ENCODE assay signal across 8 cellular contexts in the genomic region with DNA sequence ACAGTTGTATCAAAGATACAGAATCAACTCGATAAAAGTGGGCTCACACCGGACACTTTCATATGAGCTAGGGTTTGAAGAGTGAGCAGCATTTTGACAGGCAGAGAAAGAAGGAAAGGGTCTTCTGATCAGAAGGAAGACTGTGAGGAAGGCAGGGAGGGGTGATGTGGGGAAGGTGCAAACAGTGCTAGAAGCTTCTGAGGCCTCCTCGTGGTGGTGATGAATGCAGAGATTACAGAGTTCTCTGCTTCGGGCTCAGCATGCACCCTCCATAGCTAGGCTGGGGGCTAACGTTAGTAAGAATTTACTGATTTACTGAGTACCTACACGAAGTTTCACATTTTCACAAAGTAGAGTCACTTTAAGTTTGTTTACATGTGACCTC. TPM values are rescaled to one million over a fixed set of nuclear protein-coding genes. Genes with fewer than 3 reads are reported as not detected.
DNase-seq lines count a peak whose midpoint lies in the region; ATAC-seq, FAIRE-seq and TF ChIP-seq lines count a peak whose summit lies in the region.
"Not testable (repeated sequence)": the region's sequence is repeated elsewhere in the genome, so short reads cannot be mapped to it uniquely, and the experiment has no call there.

No MANE protein-coding gene starts in this region.

- SMC1A ChIA-PET in GM12878 (lab: Charles Lee; ENCODE audit: uncharacterized antibody, unreplicated experiment): interaction anchor here (0.9 to 2.7 kb wide), 3 partner anchors 12 to 54 kb away, joined by 3 to 9 read pairs (median 5); a partner anchor contains a TSS

- RAD21 ChIA-PET in GM12878 (lab: Charles Lee; ENCODE audit: unreplicated experiment): interaction anchor here (2.4 kb wide), 1 partner anchor 152 kb away, joined by 7 read pairs; no protein-coding TSS in a partner anchor

- H3K9me3 Mint-ChIP-seq in nephron progenitor cell: not testable (repeated sequence)

- not testable (repeated sequence) for TF ChIP-seq POLR2A in GM12878 (IDR thresholded peaks at IDR 0.05; ENCODE audit: low read depth, low read length); transverse colon (IDR thresholded peaks at IDR 0.05)

- CTCF ChIA-PET in GM12878 (lab: Yijun Ruan, JAX): interaction anchor here (2.8 kb wide), 1 partner anchor 29 kb away, joined by 13 read pairs; no protein-coding TSS in a partner anchor

- FAIRE-seq in GM12878 (lab: Jason Lieb, UNC): not testable (repeated sequence)

- H3K27ac Mint-ChIP-seq in nephron progenitor cell: peak overlapping the region; percentile 66

- 25% methylated on average over 4 of the region's 6 CpGs for whole genome bisulfite sequencing in GM12878 (ENCODE audit: insufficient coverage, insufficient replicate concordance, low lambda C conversion rate, missing lambda C conversion rate)
- WGBS in heart right ventricle, 2 donors: 1 to 7% methylated on average over 5 to 6 of the region's 6 CpGs
- 7% methylated on average over 6 of the region's 6 CpGs; no CpG with 5 or more reads in 1 of the 2 donors for WGBS in transverse colon (ENCODE audit: low coverage in 1 of 2), 2 donors

- peak; percentile 22 for ATAC-seq in GM21786 (IDR thresholded peaks at IDR 0.05; ENCODE audit: unreplicated experiment)
- peak; percentile 23 for ATAC-seq in HG03442 (IDR thresholded peaks at IDR 0.05; ENCODE audit: unreplicated experiment)
- ATAC-seq in GM12878: peak; percentile 43
- ATAC-seq in heart right ventricle: peak in 6 of 8 donors; percentile 15 to 52 (median 34)

- POLR2A ChIA-PET in GM12878 (lab: Charles Lee): interaction anchor here (0.8 to 3.4 kb wide), 2 partner anchors 18 to 53 kb away, joined by 3 to 21 read pairs; a partner anchor contains a TSS

- peaks cover 23% of the 10 kb centered on the region for H3K36me3 Mint-ChIP-seq in nephron progenitor cell (ENCODE audit: low read depth)

- H3K4me1 Mint-ChIP-seq in nephron progenitor cell: peaks cover 56% of the 10 kb centered on the region

- H3K36me3 ChIP-seq in SK-N-MC (ENCODE audit: insufficient read depth, low read length) (peaks cover 11% of the 10 kb centered on the region; the same call in 1 of the 2 replicates), heart right ventricle (peaks cover 0 to 21% (median 0%) of the 10 kb centered on the region in 9 donors)
- not testable (repeated sequence) for H3K36me3 ChIP-seq in GM12878 (ENCODE audit: control insufficient read depth in 2 of 2, insufficient read depth in 2 of 2, low read length in 1 of 2); transverse colon

- not testable (repeated sequence) for H3K4me1 ChIP-seq in GM12878 (ENCODE audit: control insufficient read depth, insufficient read depth, low read length)
- peaks cover 3 to 49% (median 35%) of the 10 kb centered on the region in 9 donors for H3K4me1 ChIP-seq in heart right ventricle
- H3K4me1 ChIP-seq in transverse colon: peaks cover 0 to 46% (median 12%) of the 10 kb centered on the region in 4 donors

- H4K20me1 ChIP-seq in GM12878 (ENCODE audit: control insufficient read depth, insufficient read depth): not testable (repeated sequence)

- TF ChIP-seq EP300 in GM12878 (IDR thresholded peaks at IDR 0.05; ENCODE audit: borderline replicate concordance in 1 of 2, control insufficient read depth in 1 of 2, low read depth in 2 of 2, low read length in 2 of 2); transverse colon (IDR thresholded peaks at IDR 0.05; ENCODE audit: low read depth): not testable (repeated sequence)

- intact Hi-C loops in GM12878 (cut with micrococcal nuclease; ENCODE audit: unreplicated experiment); heart right ventricle (cut with DNase I); transverse colon (cut with DNase I; ENCODE audit: low total_unique reads): not testable (repeated sequence)

- not testable (repeated sequence) for H3K27me3 ChIP-seq in GM12878 (replicated peaks in 1 of 2; ENCODE audit: control insufficient read depth in 2 of 2, insufficient read depth in 2 of 2, low read length in 1 of 2); heart right ventricle; transverse colon

- 0 out of 2 replicates have a peak overlapping the region, but pooled peaks have one; percentile 7 for H3K4me2 ChIP-seq in GM12878 (ENCODE audit: control insufficient read depth, insufficient read depth)

- H3K27ac ChIP-seq in SK-N-MC (0 out of 2 replicates have a peak overlapping the region, but pooled peaks have one; percentile 71), GM12878 (ENCODE audit: control insufficient read depth, insufficient read depth) (peak overlapping the region; percentile 69; the same call in 1 of the 2 replicates), heart right ventricle (peak overlapping the region in 9 of 10 donors; percentile 94 to 99 (median 97)), transverse colon (peak overlapping the region; percentile 91 to 97 (median 96))

- H2AFZ ChIP-seq in GM12878 (ENCODE audit: control insufficient read depth, low read depth, low read length): peak overlapping the region; percentile 92

- H3K27me3 Mint-ChIP-seq in nephron progenitor cell (ENCODE audit: low read depth, poor library complexity): not testable (repeated sequence)

- not testable (repeated sequence) for H3K9me3 ChIP-seq in SK-N-MC (ENCODE audit: low read depth, low read length); GM12878 (replicated peaks; ENCODE audit: control insufficient read depth, insufficient read depth, low read length); heart right ventricle; transverse colon

- H3K4me3 ChIP-seq in GM12865 (ENCODE audit: low read depth, low read length) (peak overlapping the region; percentile 98), SK-N-MC (peak overlapping the region; percentile 98), GM12878 (peak overlapping the region; percentile 98), heart right ventricle (peak overlapping the region; percentile 69 to 100 (median 96)), transverse colon (peak overlapping the region; percentile 89 to 99 (median 97))

- peaks cover 50% of the 10 kb centered on the region for H3K79me2 ChIP-seq in GM12878 (ENCODE audit: control insufficient read depth, insufficient read depth, low read length)

- TF ChIP-seq RAD21 in GM12878 (IDR thresholded peaks at IDR 0.05; ENCODE audit: insufficient read depth, low read depth, low read length): not testable (repeated sequence)

- peak overlapping the region; percentile 93 for H3K4me3 Mint-ChIP-seq in nephron progenitor cell

- not testable (repeated sequence) for BruUV-seq in GM12878 (replicated peaks; lab: Mats Ljungman, UMichigan)

- TF ChIP-seq CTCF in GM12865 (IDR thresholded peaks at IDR 0.05; ENCODE audit: insufficient read depth, low read depth, low read length, missing control alignments); GM12878 (IDR thresholded peaks at IDR 0.05 in 2 of 3, conservative IDR thresholded peaks at IDR 0.05 in 1 of 3; ENCODE audit: control insufficient read depth in 2 of 3, extremely low read depth in 1 of 3, insufficient read depth in 1 of 3, low read depth in 3 of 3, low read length in 3 of 3); heart right ventricle (IDR thresholded peaks at IDR 0.05); nephron progenitor cell (IDR thresholded peaks at IDR 0.05); transverse colon (IDR thresholded peaks at IDR 0.05): not testable (repeated sequence)

- peak; percentile 35 for DNase-seq in GM12865 (ENCODE audit: low read depth)
- DNase-seq in SK-N-MC (ENCODE audit: low read depth, low spot score); GM12878 (ENCODE audit: low read depth, low spot score); heart right ventricle; nephron progenitor cell; transverse colon: not testable (repeated sequence)

- H3K9ac ChIP-seq in SK-N-MC (ENCODE audit: insufficient read length): peak overlapping the region; percentile 97
- H3K9ac ChIP-seq in GM12878 (ENCODE audit: control insufficient read depth, insufficient read depth, low read length): peak overlapping the region; percentile 86

- in situ Hi-C loops in GM12878 (cut with MboI); transverse colon (cut with MboI; ENCODE audit: low pct_ligation_motif_present in 1 of 4, low pct_unique_long_range_greater_than_20kb in 1 of 4, low sequenced_read_pairs in 3 of 4): not testable (repeated sequence)

RNA-seq across cellular contexts. Expression of a gene that starts 0.5 kb away (rescaled TPM):
- total RNA-seq in GM12878 (2013; cell fraction: nucleolus; rRNA removed): 7.6 and 9.0 TPM in 2 replicates
- total RNA-seq in GM12878 (2014; rRNA removed): 2.3 and 3.4 TPM in 2 replicates
- 1.9 and 2.1 TPM in 2 replicates for total RNA-seq in GM12878 (2014; rRNA removed; fragmentation: Illumina TruSeq; extraction: Trizol)
- total RNA-seq in GM12878 (2021): 2.9 and 4.1 TPM in 2 replicates
- polyA plus RNA-seq in GM12878 (2011; ENCODE audit: low read depth): 1.2 TPM
- 2.1 and 2.2 TPM in 2 replicates for polyA plus RNA-seq in GM12878 (2011; rRNA removed)
- polyA plus RNA-seq in GM12878 (2011; cell fraction: cytosol; rRNA removed): 2.0 TPM in 2 replicates
- polyA plus RNA-seq in GM12878 (2011; cell fraction: nucleus; rRNA removed): 2.6 and 2.9 TPM in 2 replicates
- polyA plus RNA-seq in GM12878 (2012): 2.5 and 3.4 TPM in 2 replicates
- 1.4 and 1.9 TPM in 2 replicates for polyA plus RNA-seq in GM12878 (2014; fragmentation: Illumina TruSeq; extraction: Trizol)
- 1 to 10 TPM; 2.8 to 3.8 TPM for polyA plus RNA-seq in GM12878 (2014; fragmentation: Nextera tagmentation; extraction: Ambion mirVana)
- 2.2 and 3.7 TPM in 2 replicates for polyA plus RNA-seq in GM12878 (2014; rRNA removed)
- polyA plus RNA-seq in GM12878 (2016; fragmentation: Nextera tagmentation; extraction: Ambion mirVana): 1 to 10 TPM; 6.5 to 6.9 TPM
- 2.3 and 2.4 TPM in 2 replicates for polyA minus RNA-seq in GM12878 (2011; rRNA and poly(A)+ RNA removed)
- polyA minus RNA-seq in GM12878 (2011; cell fraction: cytosol; rRNA and poly(A)+ RNA removed): 0.94 and 1.2 TPM in 2 replicates
- polyA minus RNA-seq in GM12878 (2011; cell fraction: nucleus; rRNA and poly(A)+ RNA removed): 4.2 and 8.7 TPM in 2 replicates
- 10 to 100 TPM in 1 of 10 donors, 1 to 10 TPM in 9; 5.0 to 10.4 (median 7.7) TPM for total RNA-seq in heart right ventricle
- polyA plus RNA-seq in heart right ventricle: 1 to 10 TPM; 3.8 to 4.3 TPM
- total RNA-seq in transverse colon: 1 to 10 TPM; 1.2 to 4.9 (median 4.8) TPM

RNA-seq across cellular contexts. Expression of a gene that starts 0.7 kb away (rescaled TPM):
- 220 and 264 TPM in 2 replicates for total RNA-seq in GM12878 (2013; cell fraction: nucleolus; rRNA removed)
- total RNA-seq in GM12878 (2014; rRNA removed) (76.7 and 79.9 TPM in 2 replicates), GM12878 (2014; rRNA removed; fragmentation: Illumina TruSeq; extraction: Trizol) (74.9 and 82.0 TPM in 2 replicates), GM12878 (2021) (124 and 128 TPM in 2 replicates), heart right ventricle (100 to 1,000 TPM; 557 to 897 (median 823) TPM), transverse colon (100 to 1,000 TPM; 155 to 471 (median 250) TPM)
- polyA plus RNA-seq in GM12878 (2011; ENCODE audit: low read depth): 123 TPM
- polyA plus RNA-seq in GM12878 (2011; rRNA removed) (80.6 and 141 TPM in 2 replicates), GM12878 (2014; fragmentation: Illumina TruSeq; extraction: Trizol) (48.0 and 79.2 TPM in 2 replicates), GM12878 (2014; fragmentation: Nextera tagmentation; extraction: Ambion mirVana) (100 to 1,000 TPM in 1 of 2 experiments, 10 to 100 TPM in 1; 63.3 to 122 TPM), GM12878 (2014; rRNA removed) (85.5 and 94.7 TPM in 2 replicates), GM12878 (2016; fragmentation: Nextera tagmentation; extraction: Ambion mirVana) (100 to 1,000 TPM; 193 to 205 TPM), heart right ventricle (100 to 1,000 TPM; 317 to 636 TPM)
- 120 and 144 TPM in 2 replicates for polyA plus RNA-seq in GM12878 (2011; cell fraction: cytosol; rRNA removed)
- 211 and 246 TPM in 2 replicates for polyA plus RNA-seq in GM12878 (2011; cell fraction: nucleus; rRNA removed)
- polyA plus RNA-seq in GM12878 (2012): 122 and 133 TPM in 2 replicates
- polyA minus RNA-seq in GM12878 (2011; rRNA and poly(A)+ RNA removed): 192 and 223 TPM in 2 replicates
- polyA minus RNA-seq in GM12878 (2011; cell fraction: cytosol; rRNA and poly(A)+ RNA removed): 46.5 and 57.5 TPM in 2 replicates
- polyA minus RNA-seq in GM12878 (2011; cell fraction: nucleus; rRNA and poly(A)+ RNA removed): 129 and 210 TPM in 2 replicates

RNA-seq across cellular contexts. Expression of a gene that starts 26.2 kb away (rescaled TPM):
- total RNA-seq in GM12878 (2013; cell fraction: nucleolus; rRNA removed): not detected in 2 replicates
- total RNA-seq in GM12878 (2014; rRNA removed) (0.06 and 0.16 TPM in 2 replicates), GM12878 (2014; rRNA removed; fragmentation: Illumina TruSeq; extraction: Trizol) (not detected in 2 replicates), GM12878 (2021) (0.31 and 0.32 TPM in 2 replicates), heart right ventricle (10 to 100 TPM; 27.4 to 96.6 (median 58.3) TPM), transverse colon (not detected)
- polyA plus RNA-seq in GM12878 (2011; ENCODE audit: low read depth): not detected
- polyA plus RNA-seq in GM12878 (2011; rRNA removed) (not detected in 2 replicates), GM12878 (2014; fragmentation: Illumina TruSeq; extraction: Trizol) (not detected in 2 replicates), GM12878 (2014; fragmentation: Nextera tagmentation; extraction: Ambion mirVana) (not detected), GM12878 (2014; rRNA removed) (0.06 and 0.18 TPM in 2 replicates), GM12878 (2016; fragmentation: Nextera tagmentation; extraction: Ambion mirVana) (under 1 TPM; 0.13 to 0.24 TPM), heart right ventricle (10 to 100 TPM in 1 of 2 donors, 1 to 10 TPM in 1; 2.6 to 16.0 TPM)
- 0.06 and 0.08 TPM in 2 replicates for polyA plus RNA-seq in GM12878 (2011; cell fraction: cytosol; rRNA removed)
- polyA plus RNA-seq in GM12878 (2011; cell fraction: nucleus; rRNA removed): not detected in 2 replicates
- 0.45 and 0.51 TPM in 2 replicates for polyA plus RNA-seq in GM12878 (2012)
- not detected in 2 replicates for polyA minus RNA-seq in GM12878 (2011; rRNA and poly(A)+ RNA removed)
- polyA minus RNA-seq in GM12878 (2011; cell fraction: cytosol; rRNA and poly(A)+ RNA removed): not detected in 2 replicates
- not detected in 2 replicates for polyA minus RNA-seq in GM12878 (2011; cell fraction: nucleus; rRNA and poly(A)+ RNA removed)

RNA-seq across cellular contexts. Expression of a gene that starts 54.0 kb away (rescaled TPM):
- total RNA-seq in GM12878 (2013; cell fraction: nucleolus; rRNA removed): 142 and 166 TPM in 2 replicates
- total RNA-seq in GM12878 (2014; rRNA removed) (144 and 148 TPM in 2 replicates), GM12878 (2014; rRNA removed; fragmentation: Illumina TruSeq; extraction: Trizol) (105 and 111 TPM in 2 replicates), GM12878 (2021) (91.5 and 92.5 TPM in 2 replicates), heart right ventricle (10 to 100 TPM; 27.6 to 42.9 (median 35.6) TPM), transverse colon (100 to 1,000 TPM in 1 of 4 donors, 10 to 100 TPM in 3; 85.3 to 112 (median 86.3) TPM)
- polyA plus RNA-seq in GM12878 (2011; ENCODE audit: low read depth): 77.7 TPM
- polyA plus RNA-seq in GM12878 (2011; rRNA removed) (253 and 286 TPM in 2 replicates), GM12878 (2014; fragmentation: Illumina TruSeq; extraction: Trizol) (97.2 and 108 TPM in 2 replicates), GM12878 (2014; fragmentation: Nextera tagmentation; extraction: Ambion mirVana) (10 to 100 TPM; 28.6 to 58.4 TPM), GM12878 (2014; rRNA removed) (135 and 154 TPM in 2 replicates), GM12878 (2016; fragmentation: Nextera tagmentation; extraction: Ambion mirVana) (100 to 1,000 TPM; 228 TPM), heart right ventricle (10 to 100 TPM; 51.2 to 85.9 TPM)
- polyA plus RNA-seq in GM12878 (2011; cell fraction: cytosol; rRNA removed): 255 and 280 TPM in 2 replicates
- polyA plus RNA-seq in GM12878 (2011; cell fraction: nucleus; rRNA removed): 244 and 248 TPM in 2 replicates
- polyA plus RNA-seq in GM12878 (2012): 106 and 107 TPM in 2 replicates
- 147 and 226 TPM in 2 replicates for polyA minus RNA-seq in GM12878 (2011; rRNA and poly(A)+ RNA removed)
- 50.9 and 61.4 TPM in 2 replicates for polyA minus RNA-seq in GM12878 (2011; cell fraction: cytosol; rRNA and poly(A)+ RNA removed)
- polyA minus RNA-seq in GM12878 (2011; cell fraction: nucleus; rRNA and poly(A)+ RNA removed): 39.8 and 66.9 TPM in 2 replicates

Comparison
In these comparisons a context has a peak if more than half of its experiments do, and no peak if none do; other contexts are left out.
1. RNA of a gene that starts 26.2 kb away (total RNA-seq): 27.4 to 96.6 TPM in heart right ventricle; 0.06 to 0.32 TPM in GM12878 and not detected in transverse colon; every median in the first group is over 10 times any median in the second.
2. Peak in every context shown above with its lines, with median percentiles within 50 percentile points of each other: H3K4me3 ChIP-seq, ATAC-seq and H3K27ac ChIP-seq.